27 cellular contexts compared by ENCODE assay signal in genomic region chr2:207905546-207905945, GRCh38.
"Had no signal": no experiment of that assay in that cellular context is flagged by ENCODE, and none has a peak within 500 bp of the region (broad histone marks: within the 10 kb centered on the region; RNA-seq: fewer than 3 reads in every experiment).

No MANE protein-coding gene starts in this region.

- H3K36me3 Mint-ChIP-seq: activated naive CD4-positive, alpha-beta T cell treated with anti-CD3 and anti-CD28 coated beads, Interleukin-2, amount 50 U/mL, for 72 hours; stimulated activated effector memory CD8-positive, alpha-beta T cell treated with anti-CD3 and anti-CD28 coated beads, Interleukin-12 subunit alpha, Interleukin-12 subunit beta, amount 100 ng/mL, for 72 hours had no signal

- H3K4me3 ChIP-seq: breast epithelium, esophagus muscularis mucosa, heart right ventricle, left lung, lung, skin epidermis, thoracic aorta had no signal

- H3K4me1 Mint-ChIP-seq: naive B cell, T-helper 17 cell had no signal

- H3K4me1 ChIP-seq: breast epithelium, esophagus muscularis mucosa, foreskin keratinocyte, heart right ventricle, left lung had no signal

- FAIRE-seq: urothelium cell line had no signal

- H3K27ac ChIP-seq: breast epithelium, esophagus muscularis mucosa, foreskin keratinocyte, heart right ventricle, left lung, skin epidermis, thoracic aorta had no signal

- H3K9me3 ChIP-seq: breast epithelium, esophagus muscularis mucosa, heart right ventricle, left lung, thoracic aorta had no signal

- H3K27ac Mint-ChIP-seq: activated CD8-positive, alpha-beta T cell treated with anti-CD3 and anti-CD28 coated beads for 36 hours; activated naive CD4-positive, alpha-beta T cell treated with anti-CD3 and anti-CD28 coated beads, Interleukin-2, amount 50 U/mL, for 72 hours; activated T-cell treated with anti-CD3 and anti-CD28 coated beads, Interleukin-2, amount 50 U/mL, for 72 hours; dendritic cell treated with granulocyte-macrophage colony-stimulating factor and Interleukin-4, amounts not matched to agents 40 ng/mL and 50 ng/mL, for 4 days; naive B cell; stimulated activated effector memory CD8-positive, alpha-beta T cell treated with anti-CD3 and anti-CD28 coated beads, Interleukin-12 subunit alpha, Interleukin-12 subunit beta, amount 100 ng/mL, for 72 hours; stimulated activated naive CD8-positive, alpha-beta T cell treated with anti-CD3 and anti-CD28 coated beads, Interleukin-15, Interleukin-2, amounts not matched to agents 100 ng/mL and 50 ng/mL, for 24 hours; T-helper 17 cell had no signal

- H3K9me3 Mint-ChIP-seq: activated CD8-positive, alpha-beta T cell treated with anti-CD3 and anti-CD28 coated beads for 36 hours; activated naive CD4-positive, alpha-beta T cell treated with anti-CD3 and anti-CD28 coated beads, Interleukin-2, amount 50 U/mL, for 72 hours; activated T-cell treated with anti-CD3 and anti-CD28 coated beads, Interleukin-2, amount 50 U/mL, for 72 hours; dendritic cell treated with granulocyte-macrophage colony-stimulating factor and Interleukin-4, amounts not matched to agents 40 ng/mL and 50 ng/mL, for 4 days; naive B cell; stimulated activated effector memory CD8-positive, alpha-beta T cell treated with anti-CD3 and anti-CD28 coated beads, Interleukin-12 subunit alpha, Interleukin-12 subunit beta, amount 100 ng/mL, for 72 hours; stimulated activated naive CD8-positive, alpha-beta T cell treated with anti-CD3 and anti-CD28 coated beads, Interleukin-15, Interleukin-2, amounts not matched to agents 100 ng/mL and 50 ng/mL, for 24 hours had no signal

- H3K27me3 Mint-ChIP-seq: activated CD8-positive, alpha-beta T cell treated with anti-CD3 and anti-CD28 coated beads for 36 hours; dendritic cell treated with granulocyte-macrophage colony-stimulating factor and Interleukin-4, amounts not matched to agents 40 ng/mL and 50 ng/mL, for 4 days; naive B cell; stimulated activated naive CD8-positive, alpha-beta T cell treated with anti-CD3 and anti-CD28 coated beads, Interleukin-15, Interleukin-2, amounts not matched to agents 100 ng/mL and 50 ng/mL, for 24 hours; T-helper 17 cell had no signal

- DNase-seq: activated CD4-positive, alpha-beta T cell treated with anti-CD3 and anti-CD28 coated beads for 1 hour; activated CD4-positive, alpha-beta T cell treated with anti-CD3 and anti-CD28 coated beads, Interleukin-2, amount 50 U/mL, for 1 hour; activated CD8-positive, alpha-beta T cell treated with anti-CD3 and anti-CD28 coated beads for 36 hours; activated naive CD4-positive, alpha-beta T cell; activated T-cell treated with anti-CD3 and anti-CD28 coated beads, Interleukin-2, amount 50 U/mL, for 72 hours; central memory CD4-positive, alpha-beta T cell; foreskin keratinocyte; heart right ventricle; kidney glomerular epithelial cell; left lung; naive B cell; posterior cingulate gyrus; stimulated activated CD4-positive, alpha-beta T cell treated with anti-CD3 and anti-CD28 coated beads, Interleukin-4, amount 100 ng/mL, for 24 hours; T-helper 17 cell; T1000; trophoblast cell had no signal

- H3K4me3 Mint-ChIP-seq: activated CD8-positive, alpha-beta T cell treated with anti-CD3 and anti-CD28 coated beads for 36 hours; activated T-cell treated with anti-CD3 and anti-CD28 coated beads, Interleukin-2, amount 50 U/mL, for 72 hours; dendritic cell treated with granulocyte-macrophage colony-stimulating factor and Interleukin-4, amounts not matched to agents 40 ng/mL and 50 ng/mL, for 4 days; naive B cell; stimulated activated effector memory CD8-positive, alpha-beta T cell treated with anti-CD3 and anti-CD28 coated beads, Interleukin-12 subunit alpha, Interleukin-12 subunit beta, amount 100 ng/mL, for 72 hours; stimulated activated naive CD8-positive, alpha-beta T cell treated with anti-CD3 and anti-CD28 coated beads, Interleukin-15, Interleukin-2, amounts not matched to agents 100 ng/mL and 50 ng/mL, for 24 hours; T-helper 17 cell had no signal

- H3K27me3 ChIP-seq: breast epithelium, esophagus muscularis mucosa, foreskin keratinocyte, heart right ventricle, left lung had no signal

- H3K36me3 ChIP-seq: breast epithelium had no signal

- ATAC-seq: activated CD8-positive, alpha-beta T cell treated with anti-CD3 and anti-CD28 coated beads for 36 hours; activated naive CD4-positive, alpha-beta T cell treated with anti-CD3 and anti-CD28 coated beads, Interleukin-2, amount 50 U/mL, for 72 hours; activated T-cell treated with anti-CD3 and anti-CD28 coated beads, Interleukin-2, amount 50 U/mL, for 72 hours; foreskin keratinocyte; heart right ventricle; left lung; sciatic nerve; stimulated activated effector memory CD8-positive, alpha-beta T cell treated with anti-CD3 and anti-CD28 coated beads, Interleukin-12 subunit alpha, Interleukin-12 subunit beta, amount 100 ng/mL, for 72 hours; T-helper 17 cell had no signal
